ENCODE assay signal across 16 cellular contexts in genomic region chr18:7630731-7631442, GRCh38.
A peak's percentile ranks its signal among the peaks of the same experiment; 100 is the strongest.
DNase-seq lines count a peak whose midpoint lies in the region; ATAC-seq, FAIRE-seq and TF ChIP-seq lines count a peak whose summit lies in the region.
"Had no signal": no experiment of that assay in that cellular context is flagged by ENCODE, and none has a peak within 500 bp of the region (broad histone marks: within the 10 kb centered on the region; RNA-seq: fewer than 3 reads in every experiment).

No MANE protein-coding gene starts in this region.

- no peak overlapping the region for H3K4me3 ChIP-seq in HepG2 (replicated peaks in 1 of 3; ENCODE audit: insufficient read depth in 1 of 3, low read depth in 2 of 3, low read length in 3 of 3)
- no peak overlapping the region for H3K4me3 ChIP-seq in right lobe of liver

- ATAC-seq in HepG2 (no peak), right lobe of liver (no peak)

- 97% methylated on average over 4 of the region's 4 CpGs for WGBS in HepG2 (ENCODE audit: low lambda C conversion rate)
- 85% methylated on average over 4 of the region's 4 CpGs for WGBS in right lobe of liver (ENCODE audit: insufficient coverage, low coverage, low lambda C conversion rate, missing lambda C conversion rate)

- H2AFZ ChIP-seq in HepG2 (ENCODE audit: low read length) = no peak overlapping the region

- no peaks in the 10 kb centered on the region for H3K27me3 ChIP-seq in HepG2 (ENCODE audit: control insufficient read depth in 1 of 2, insufficient read depth in 2 of 2, low read length in 2 of 2)
- H3K27me3 ChIP-seq in right lobe of liver = no peaks in the 10 kb centered on the region
- H3K27me3 ChIP-seq: BE2C had no signal

- no peak overlapping the region for H3K4me2 ChIP-seq in HepG2 (ENCODE audit: low read depth, low read length)

- no peak for DNase-seq in HepG2 (ENCODE audit: low spot score)
- DNase-seq in right lobe of liver = no peak
- peak; percentile 39 for DNase-seq in NCI-H2171 treated with DMSO at 0.1 percent for 48 hours (lab: John Stamatoyannopoulos, UW)
- DNase-seq in left kidney (ENCODE audit: low read depth, low spot score) = peak; percentile 32
- DNase-seq in GM03348 (ENCODE audit: low spot score) = no peak
- no peak for DNase-seq in NCI-H345 treated with DMSO at 0.1 percent for 48 hours (lab: John Stamatoyannopoulos, UW; ENCODE audit: unreplicated experiment)
- no peak for DNase-seq in hippocampal formation (lab: John Stamatoyannopoulos, UW)
- DNase-seq: BE2C; CD4-positive, alpha-beta memory T cell; DND-41; GDM1; HCEC 1CT had no signal

- H4K20me1 ChIP-seq in HepG2 (ENCODE audit: insufficient read depth, low read length) = no peaks in the 10 kb centered on the region

- H3K27ac ChIP-seq in HepG2 (ENCODE audit: extremely low read length, insufficient read depth, low read length) (no peak overlapping the region), right lobe of liver (no peak overlapping the region)
- H3K27ac ChIP-seq: C4-2B had no signal

- FAIRE-seq in HepG2 (lab: Jason Lieb, UNC) = no peak
- FAIRE-seq: A204.1, GM19239, HTR-8/SVneo had no signal

- in situ Hi-C loops in HepG2 (cut with HindIII; ENCODE audit: extremely low pct_ligation_motif_present, low pct_unique_long_range_greater_than_20kb) = no loop called here

- TF ChIP-seq CTCF in HepG2 (CRISPR knock-in tag; IDR thresholded peaks at IDR 0.05) (no peak), right lobe of liver (IDR thresholded peaks at IDR 0.05) (no peak)

- TF ChIP-seq EP300 in HepG2 (IDR thresholded peaks at IDR 0.05; ENCODE audit: low read depth in 2 of 2, low read length in 2 of 2) (no peak), HepG2 (CRISPR knock-in tag; IDR thresholded peaks at IDR 0.05; ENCODE audit: borderline replicate concordance) (no peak)

- TF ChIP-seq POLR2A in HepG2 (IDR thresholded peaks at IDR 0.05; ENCODE audit: insufficient read depth in 1 of 2, low read depth in 2 of 2, low read length in 2 of 2) (no peak), right lobe of liver (IDR thresholded peaks at IDR 0.05) (no peak)

- no TSS peak for BruUV-seq in HepG2 (replicated peaks; lab: Mats Ljungman, UMichigan)

- H3K4me1 ChIP-seq in HepG2 (ENCODE audit: insufficient read depth, low read length) = peaks cover 29% of the 10 kb centered on the region
- peaks cover 0 to 19% (median 8%) of the 10 kb centered on the region in 4 donors for H3K4me1 ChIP-seq in right lobe of liver
- H3K4me1 ChIP-seq: BE2C had no signal

- no peaks in the 10 kb centered on the region for H3K36me3 ChIP-seq in HepG2 (replicated peaks in 1 of 2; ENCODE audit: control insufficient read depth in 1 of 2, insufficient read depth in 2 of 2, low read length in 2 of 2)
- no peaks in the 10 kb centered on the region for H3K36me3 ChIP-seq in right lobe of liver
- H3K36me3 ChIP-seq: BE2C had no signal

- intact Hi-C loops in HepG2 (cut with micrococcal nuclease; ENCODE audit: unreplicated experiment) = no loop called here
- intact Hi-C loops in right lobe of liver (cut with DNase I) = no loop called here

- TF ChIP-seq RAD21 in HepG2 (CRISPR knock-in tag; IDR thresholded peaks at IDR 0.05) = no peak

- POLR2A ChIA-PET in HepG2 (lab: Yijun Ruan, JAX) = no interaction called here

- CTCF ChIA-PET in HepG2 (lab: Yijun Ruan, JAX; ENCODE audit: low intra/inter-chr PET ratio, low total read pairs) = no interaction called here

- peaks cover 11% of the 10 kb centered on the region for H3K79me2 ChIP-seq in HepG2 (ENCODE audit: insufficient read depth, low read length)

- H3K9me3 ChIP-seq in HepG2 (ENCODE audit: low read length) (no peaks in the 10 kb centered on the region), right lobe of liver (no peaks in the 10 kb centered on the region)
- H3K9me3 ChIP-seq: BE2C had no signal

- no peak overlapping the region for H3K9ac ChIP-seq in HepG2 (ENCODE audit: insufficient read depth, low read depth, low read length)

TF ChIP-seq in HepG2, 621 proteins besides CTCF, POLR2A, EP300 and RAD21:
- TF ChIP-seq MAFF (IDR thresholded peaks at IDR 0.05; ENCODE audit: low read depth, low read length) (peak; percentile 72), MATR3 (CRISPR knock-in tag; IDR thresholded peaks at IDR 0.05) (no peak), MAFK (conservative IDR thresholded peaks at IDR 0.05 in 1 of 2, IDR thresholded peaks at IDR 0.05 in 1 of 2; ENCODE audit: low read length in 2 of 2) (peak; percentile 65 to 81)

Comparison
In these comparisons a context has a peak if more than half of its experiments do, and no peak if none do; other contexts are left out.
1. DNase-seq: peak in NCI-H2171 treated with DMSO at 0.1 percent for 48 hours (single experiment) and left kidney (single experiment); none in HepG2 (single experiment), right lobe of liver (0 of 3), GM03348 (single experiment), NCI-H345 treated with DMSO at 0.1 percent for 48 hours (single experiment) and hippocampal formation (0 of 2).